8 cellular contexts compared by ENCODE assay signal in genomic region chr5:57176350-57176857, GRCh38. TPM values are rescaled to one million over a fixed set of nuclear protein-coding genes. Genes with fewer than 3 reads are reported as not detected.
DNase-seq lines count a peak whose midpoint lies in the region; TF ChIP-seq lines count a peak whose summit lies in the region.

No MANE protein-coding gene starts in this region.

- peak overlapping the region; percentile 95 for H3K4me3 ChIP-seq in MM.1S (ENCODE audit: low read length)

- H3K36me3 Mint-ChIP-seq in chondrocyte (ENCODE audit: low read depth): peaks cover 7% of the 10 kb centered on the region

- no peaks in the 10 kb centered on the region for H3K9me3 Mint-ChIP-seq in chondrocyte (ENCODE audit: low read depth)

- peaks cover 5% of the 10 kb centered on the region; the same call in 1 of the 2 replicates for H3K36me3 ChIP-seq in MM.1S (replicated peaks; ENCODE audit: insufficient read depth, low read length)

- H3K4me1 ChIP-seq in MM.1S (ENCODE audit: low read length): peaks cover 22% of the 10 kb centered on the region

- H3K9me3 ChIP-seq in MM.1S (replicated peaks; ENCODE audit: insufficient read depth, low read length): no peaks in the 10 kb centered on the region

- intact Hi-C loops in posterior vena cava (cut with DNase I): no loop called here

- TF ChIP-seq CTCF in MM.1S (IDR thresholded peaks at IDR 0.05; ENCODE audit: low read length) (no peak), chondrocyte (IDR thresholded peaks at IDR 0.05) (no peak)

- peaks cover 76% of the 10 kb centered on the region for H3K79me2 ChIP-seq in MM.1S (ENCODE audit: low read length)

- peak overlapping the region; percentile 92 for H3K27ac ChIP-seq in MM.1S (ENCODE audit: low read length)

- H2AFZ ChIP-seq in MM.1S (ENCODE audit: low read length): no peak overlapping the region

- DNase-seq in ELR (ENCODE audit: low read depth): peak; percentile 55
- DNase-seq in MM.1S: peak; percentile 82
- no peak for DNase-seq in chondrocyte (ENCODE audit: low spot score)
- DNase-seq in midbrain (lab: John Stamatoyannopoulos, UW): peak; percentile 45
- DNase-seq in posterior vena cava (ENCODE audit: low spot score): no peak
- no peak for DNase-seq in NCI-H82 (lab: John Stamatoyannopoulos, UW)
- no peak for DNase-seq in NCI-H1092 (lab: John Stamatoyannopoulos, UW)
- no peak for DNase-seq in NCI-H1417 treated with DMSO at 0.1 percent for 48 hours (lab: John Stamatoyannopoulos, UW)

- no peaks in the 10 kb centered on the region for H3K9me2 ChIP-seq in MM.1S (replicated peaks; ENCODE audit: insufficient read depth, low read length)

- no peaks in the 10 kb centered on the region for H3K27me3 Mint-ChIP-seq in chondrocyte (ENCODE audit: low read depth)

- peak overlapping the region; percentile 60 for H3K9ac ChIP-seq in MM.1S (ENCODE audit: low read length)

- peak overlapping the region; percentile 64 for H3K4me2 ChIP-seq in MM.1S (ENCODE audit: low read depth, low read length)

- peaks cover 52% of the 10 kb centered on the region for H3F3A ChIP-seq in MM.1S (ENCODE audit: insufficient read depth, low read length)

- peak overlapping the region; percentile 96 for H3K27ac Mint-ChIP-seq in chondrocyte (ENCODE audit: unreplicated experiment)

- H3K4me3 Mint-ChIP-seq in chondrocyte (ENCODE audit: unreplicated experiment): peak overlapping the region; percentile 95

- peaks cover 49% of the 10 kb centered on the region for H4K20me1 ChIP-seq in MM.1S (ENCODE audit: insufficient read depth, low read length)

- H3K27me3 ChIP-seq in MM.1S (replicated peaks; ENCODE audit: insufficient read depth, low read length): no peaks in the 10 kb centered on the region

- H3K4me1 Mint-ChIP-seq in chondrocyte (ENCODE audit: low read depth): peaks cover 68% of the 10 kb centered on the region

RNA-seq across cellular contexts. Expression of gene GPBP1, which starts 2.5 kb away (rescaled TPM):
- total RNA-seq in chondrocyte: 40.7 to 49.3 TPM (median 45.6 TPM) in 3 replicates
- 10 to 100 TPM; 51.2 to 51.6 TPM for total RNA-seq in posterior vena cava

Comparison
In these comparisons a context has a peak if more than half of its experiments do, and no peak if none do; other contexts are left out.
1. DNase-seq: peak in ELR (single experiment), MM.1S (single experiment) and midbrain (single experiment); none in chondrocyte (single experiment), posterior vena cava (single experiment), NCI-H82 (single experiment), NCI-H1092 (single experiment) and NCI-H1417 treated with DMSO at 0.1 percent for 48 hours (single experiment).